Comparison of ENCODE assay signal across 12 cellular contexts in the genomic region with DNA sequence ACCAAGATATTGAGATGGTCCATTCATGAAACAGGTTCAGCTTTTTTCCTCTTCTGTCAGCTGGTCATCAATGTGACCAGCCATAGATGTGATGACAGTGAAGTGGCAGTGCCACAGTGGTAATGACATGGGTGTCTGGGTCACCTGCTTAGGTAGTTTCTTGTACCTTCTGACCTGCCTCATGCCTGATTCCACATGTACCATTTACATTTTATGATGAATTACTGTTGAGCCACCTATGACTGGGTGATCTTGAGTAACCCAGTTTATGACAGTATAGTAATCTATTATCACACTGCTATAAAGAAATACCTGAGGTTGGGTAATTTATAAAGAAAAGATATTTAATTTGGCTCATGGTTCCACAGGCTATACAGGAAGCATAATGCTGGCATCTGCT. TPM values are rescaled to one million over a fixed set of nuclear protein-coding genes. Genes with fewer than 3 reads are reported as not detected.
"Had no signal": no experiment of that assay in that cellular context is flagged by ENCODE, and none has a peak within 500 bp of the region (broad histone marks: within the 10 kb centered on the region; RNA-seq: fewer than 3 reads in every experiment).

No MANE protein-coding gene starts in this region.

- ATAC-seq: GM23338, HCT116 had no signal

- H3K9me3 ChIP-seq: HAP-1 had no signal

- H3K27ac ChIP-seq: GM23248 had no signal

- H3K36me3 ChIP-seq: HAP-1 had no signal

- H3K4me3 ChIP-seq: GM23248, GM23338, HAP-1 had no signal

- DNase-seq: GM23248, GOT3, H7, H9, HCEC 1CT, HFFc6 had no signal

- FAIRE-seq: H1, H54 had no signal

- H3K4me1 ChIP-seq: HAP-1 had no signal

RNA-seq across cellular contexts. Expression of gene RGSL1, which starts 45.7 kb away (rescaled TPM):
- total RNA-seq: GM23248, GM23338, H1, H4, H7, H9, HFFc6 had no signal
- polyA plus RNA-seq: GM23248, GM23338, H1 had no signal
